ENCODE assay signal across 21 cellular contexts in the genomic region with DNA sequence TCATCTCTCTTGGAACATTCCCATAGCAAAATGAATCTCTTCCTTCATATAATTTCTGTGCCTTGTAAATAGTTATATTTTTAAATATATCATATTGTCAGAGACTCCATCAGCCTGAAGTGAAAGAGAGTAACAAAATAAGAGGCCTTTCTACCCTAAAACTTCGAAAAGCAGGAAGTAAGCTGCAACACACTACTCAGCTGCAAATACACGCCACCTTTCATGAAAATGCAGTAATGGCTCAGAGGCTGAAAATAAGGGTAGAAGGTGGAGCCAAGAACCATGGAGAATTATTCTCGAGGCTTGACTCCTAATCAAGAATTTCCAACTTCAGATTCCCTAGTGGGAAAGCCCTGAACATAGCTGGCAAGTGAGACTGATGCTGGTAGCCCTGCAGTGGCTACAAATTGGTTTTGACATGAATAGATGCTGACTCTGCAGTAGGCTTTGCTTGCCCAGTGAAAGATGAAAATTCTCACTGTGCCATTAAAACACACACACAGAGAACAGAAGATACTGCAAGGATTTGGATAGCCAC. TPM values are rescaled to one million over a fixed set of nuclear protein-coding genes. Genes with fewer than 3 reads are reported as not detected.
DNase-seq lines count a peak whose midpoint lies in the region; ATAC-seq and TF ChIP-seq lines count a peak whose summit lies in the region.
"Had no signal": no experiment of that assay in that cellular context is flagged by ENCODE, and none has a peak within 500 bp of the region (broad histone marks: within the 10 kb centered on the region; RNA-seq: fewer than 3 reads in every experiment).

No MANE protein-coding gene starts in this region.

- H3K4me3 Mint-ChIP-seq in activated CD4-positive, alpha-beta memory T cell treated with anti-CD3 and anti-CD28 coated beads for 36 hours = no peak overlapping the region
- H3K4me3 Mint-ChIP-seq in naive B cell = peak overlapping the region in 1 of 8 donors; percentile 3
- H3K4me3 Mint-ChIP-seq: brain, mesothelial cell of epicardium, type B pancreatic cell had no signal

- H3K9me3 Mint-ChIP-seq in activated CD4-positive, alpha-beta memory T cell treated with anti-CD3 and anti-CD28 coated beads for 36 hours = no peaks in the 10 kb centered on the region
- peaks cover 0 to 1% (median 0%) of the 10 kb centered on the region in 7 donors for H3K9me3 Mint-ChIP-seq in naive B cell
- H3K9me3 Mint-ChIP-seq: type B pancreatic cell had no signal

- H3K4me2 ChIP-seq in Loucy (ENCODE audit: low read depth, low read length, poor library complexity, severe bottlenecking) (peak overlapping the region; percentile 4), SK-N-SH (no peak overlapping the region)

- no peaks in the 10 kb centered on the region for H3K27me3 Mint-ChIP-seq in activated CD4-positive, alpha-beta memory T cell treated with anti-CD3 and anti-CD28 coated beads for 36 hours
- no peaks in the 10 kb centered on the region for H3K27me3 Mint-ChIP-seq in naive B cell
- H3K27me3 Mint-ChIP-seq: brain had no signal

- intact Hi-C loops in activated CD4-positive, alpha-beta memory T cell treated with anti-CD3 and anti-CD28 coated beads for 36 hours (cut with micrococcal nuclease) = no loop called here

- no peaks in the 10 kb centered on the region for H3K36me3 Mint-ChIP-seq in activated CD4-positive, alpha-beta memory T cell treated with anti-CD3 and anti-CD28 coated beads for 36 hours
- H3K36me3 Mint-ChIP-seq in naive B cell = peaks cover 0 to 4% of the 10 kb centered on the region in 2 donors
- H3K36me3 Mint-ChIP-seq: brain, mesothelial cell of epicardium, type B pancreatic cell had no signal

- 16% methylated on average over 3 of the region's 3 CpGs for WGBS in SK-N-SH (ENCODE audit: low lambda C conversion rate)

- TF ChIP-seq CTCF in Loucy (conservative IDR thresholded peaks at IDR 0.05; ENCODE audit: low read length) (no peak), SK-N-SH (IDR thresholded peaks at IDR 0.05) (no peak)

- H3K9ac ChIP-seq in Loucy (ENCODE audit: low read depth, low read length, poor library complexity, severe bottlenecking) (peak overlapping the region; percentile 54), SK-N-SH (no peak overlapping the region)

- no peaks in the 10 kb centered on the region for H3F3A ChIP-seq in Loucy (ENCODE audit: low read depth)
- no peaks in the 10 kb centered on the region for H3F3A ChIP-seq in SK-N-SH (replicated peaks; ENCODE audit: insufficient read depth)

- peak overlapping the region; percentile 74 for H3K27ac Mint-ChIP-seq in activated CD4-positive, alpha-beta memory T cell treated with anti-CD3 and anti-CD28 coated beads for 36 hours
- H3K27ac Mint-ChIP-seq in naive B cell = peak overlapping the region in 5 of 6 donors; percentile 12 to 91 (median 56)
- H3K27ac Mint-ChIP-seq: brain, mesothelial cell of epicardium, type B pancreatic cell had no signal

- CTCF ChIA-PET in activated CD4-positive, alpha-beta memory T cell treated with anti-CD3 and anti-CD28 coated beads for 36 hours (lab: Charles Lee) = no interaction called here
- CTCF ChIA-PET in SK-N-SH (lab: Yijun Ruan, JAX) = no interaction called here

- POLR2A ChIA-PET in activated CD4-positive, alpha-beta memory T cell treated with anti-CD3 and anti-CD28 coated beads for 36 hours (lab: Charles Lee) = no interaction called here
- POLR2A ChIA-PET in SK-N-SH (lab: Yijun Ruan, JAX) = interaction anchor here (0.6 kb wide), 1 partner anchor 15 kb away, joined by 3 read pairs; no protein-coding TSS in a partner anchor

- H3K36me3 ChIP-seq in Loucy (ENCODE audit: insufficient read depth, low read length) = no peaks in the 10 kb centered on the region
- H3K36me3 ChIP-seq in SK-N-SH (replicated peaks in 1 of 2; ENCODE audit: control insufficient read depth in 1 of 2, insufficient read depth in 2 of 2, low read length in 1 of 2) = no peaks in the 10 kb centered on the region
- H3K36me3 ChIP-seq: esophagus squamous epithelium, MG63 had no signal

- H3K79me2 ChIP-seq in Loucy (ENCODE audit: insufficient read depth, low read length) = no peaks in the 10 kb centered on the region
- H3K79me2 ChIP-seq in SK-N-SH (ENCODE audit: insufficient read depth) = no peaks in the 10 kb centered on the region

- H3K9me2 ChIP-seq in Loucy (replicated peaks; ENCODE audit: low read depth, low read length) = no peaks in the 10 kb centered on the region
- H3K9me2 ChIP-seq in SK-N-SH = no peaks in the 10 kb centered on the region

- H2AFZ ChIP-seq in Loucy (ENCODE audit: low read length) = peak overlapping the region; percentile 70
- no peak overlapping the region for H2AFZ ChIP-seq in SK-N-SH (ENCODE audit: low read depth)

- H3K27ac ChIP-seq in SK-N-SH (ENCODE audit: low read depth in 2 of 2, low read length in 1 of 2) = no peak overlapping the region
- H3K27ac ChIP-seq: esophagus squamous epithelium had no signal

- DNase-seq in SIG-M5 treated with dmso at 0.1 percent for 504 hours (lab: John Stamatoyannopoulos, UW; ENCODE audit: unreplicated experiment) = peak; percentile 27
- no peak for DNase-seq in SIG-M5 (lab: John Stamatoyannopoulos, UW)
- DNase-seq in activated CD4-positive, alpha-beta memory T cell treated with anti-CD3 and anti-CD28 coated beads for 36 hours = no peak
- no peak for DNase-seq in naive B cell
- no peak for DNase-seq in SK-N-SH
- DNase-seq in OCI-M1 (lab: John Stamatoyannopoulos, UW) = no peak
- DNase-seq in NCI-H1694 (lab: John Stamatoyannopoulos, UW) = no peak
- DNase-seq: 8988T; activated effector memory CD4-positive, alpha-beta T cell treated with Interleukin-2 at 50 U/mL for 16 hours; esophagus squamous epithelium; head of caudate nucleus; MG63; NCI-H2081 treated with DMSO at 0.1 percent for 48 hours; NCI-H748 treated with DMSO at 0.1 percent for 48 hours; stimulated activated CD4-positive, alpha-beta T cell treated with anti-CD3 and anti-CD28 coated beads, Interleukin-4, amount 100 ng/mL, for 4 hours; T-helper 9 cell had no signal

- no peak overlapping the region for H3K4me3 ChIP-seq in Loucy (ENCODE audit: low read length, poor library complexity, severe bottlenecking)
- H3K4me3 ChIP-seq in SK-N-SH (ENCODE audit: low read depth in 2 of 2, low read length in 1 of 2) = no peak overlapping the region
- H3K4me3 ChIP-seq: esophagus squamous epithelium, MG63 had no signal

- H3K9me3 ChIP-seq in Loucy (ENCODE audit: insufficient read depth, low read depth, low read length) = no peaks in the 10 kb centered on the region
- no peaks in the 10 kb centered on the region for H3K9me3 ChIP-seq in SK-N-SH
- H3K9me3 ChIP-seq: esophagus squamous epithelium, MG63 had no signal

- peaks cover 66% of the 10 kb centered on the region for H3K4me1 ChIP-seq in Loucy (ENCODE audit: insufficient read depth, low read length, poor library complexity, severe bottlenecking)
- H3K4me1 ChIP-seq in SK-N-SH (ENCODE audit: control insufficient read depth in 1 of 2, insufficient read depth in 2 of 2, low read depth in 1 of 2, low read length in 1 of 2) = no peaks in the 10 kb centered on the region
- H3K4me1 ChIP-seq: esophagus squamous epithelium had no signal

- no peak for TF ChIP-seq RAD21 in SK-N-SH (IDR thresholded peaks at IDR 0.05; ENCODE audit: low read length)

- ATAC-seq in naive B cell (ENCODE audit: low read depth in 2 of 2) = peak; percentile 72 to 77

- H3K4me1 Mint-ChIP-seq in activated CD4-positive, alpha-beta memory T cell treated with anti-CD3 and anti-CD28 coated beads for 36 hours (ENCODE audit: low read depth) = peaks cover 49% of the 10 kb centered on the region
- H3K4me1 Mint-ChIP-seq in naive B cell = peaks cover 31 to 43% (median 33%) of the 10 kb centered on the region in 3 donors
- H3K4me1 Mint-ChIP-seq: brain had no signal

- H3K27me3 ChIP-seq in Loucy (ENCODE audit: insufficient read depth, low read length, poor library complexity, severe bottlenecking) (no peaks in the 10 kb centered on the region), SK-N-SH (ENCODE audit: insufficient read depth) (no peaks in the 10 kb centered on the region; the same call in 1 of the 2 replicates)
- H3K27me3 ChIP-seq: esophagus squamous epithelium had no signal

- H4K20me1 ChIP-seq in Loucy (ENCODE audit: insufficient read depth, low read length, poor library complexity, severe bottlenecking) (no peaks in the 10 kb centered on the region), SK-N-SH (ENCODE audit: insufficient read depth) (no peaks in the 10 kb centered on the region)

- no peak for TF ChIP-seq EP300 in SK-N-SH (IDR thresholded peaks at IDR 0.05; ENCODE audit: borderline replicate concordance in 1 of 2, low read depth in 1 of 2, low read length in 1 of 2)

TF ChIP-seq in SK-N-SH, 30 proteins besides CTCF, POLR2A, EP300 and RAD21:
- no peak for TF ChIP-seq GABPA (IDR thresholded peaks at IDR 0.05; ENCODE audit: low read depth)
- TF ChIP-seq, protein P1, sequence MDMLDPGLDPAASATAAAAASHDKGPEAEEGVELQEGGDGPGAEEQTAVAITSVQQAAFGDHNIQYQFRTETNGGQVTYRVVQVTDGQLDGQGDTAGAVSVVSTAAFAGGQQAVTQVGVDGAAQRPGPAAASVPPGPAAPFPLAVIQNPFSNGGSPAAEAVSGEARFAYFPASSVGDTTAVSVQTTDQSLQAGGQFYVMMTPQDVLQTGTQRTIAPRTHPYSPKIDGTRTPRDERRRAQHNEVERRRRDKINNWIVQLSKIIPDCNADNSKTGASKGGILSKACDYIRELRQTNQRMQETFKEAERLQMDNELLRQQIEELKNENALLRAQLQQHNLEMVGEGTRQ (IDR thresholded peaks at IDR 0.05; ENCODE audit: borderline replicate concordance, low read depth, low read length) = no peak
- TF ChIP-seq, protein P2, sequence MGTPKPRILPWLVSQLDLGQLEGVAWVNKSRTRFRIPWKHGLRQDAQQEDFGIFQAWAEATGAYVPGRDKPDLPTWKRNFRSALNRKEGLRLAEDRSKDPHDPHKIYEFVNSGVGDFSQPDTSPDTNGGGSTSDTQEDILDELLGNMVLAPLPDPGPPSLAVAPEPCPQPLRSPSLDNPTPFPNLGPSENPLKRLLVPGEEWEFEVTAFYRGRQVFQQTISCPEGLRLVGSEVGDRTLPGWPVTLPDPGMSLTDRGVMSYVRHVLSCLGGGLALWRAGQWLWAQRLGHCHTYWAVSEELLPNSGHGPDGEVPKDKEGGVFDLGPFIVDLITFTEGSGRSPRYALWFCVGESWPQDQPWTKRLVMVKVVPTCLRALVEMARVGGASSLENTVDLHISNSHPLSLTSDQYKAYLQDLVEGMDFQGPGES (IDR thresholded peaks at IDR 0.05; ENCODE audit: low read depth, low read length) = no peak

RNA-seq across cellular contexts. Expression of gene PTGER4, which starts 30.2 kb away (rescaled TPM):
- total RNA-seq in activated CD4-positive, alpha-beta memory T cell treated with anti-CD3 and anti-CD28 coated beads for 36 hours = 10 to 100 TPM; 53.7 to 59.9 TPM
- polyA plus RNA-seq in naive B cell (ENCODE audit: low read depth in 6 of 6) (10 to 100 TPM; 21.4 to 66.3 (median 38.7) TPM), SK-N-SH (2012; rRNA removed) (0.06 TPM in 1 of 2 replicates, not detected in the other)
- not detected in 2 replicates for polyA plus RNA-seq in SK-N-SH (2012; cell fraction: cytosol; rRNA removed)
- not detected in 2 replicates for polyA plus RNA-seq in SK-N-SH (2012; cell fraction: nucleus; rRNA removed)
- total RNA-seq: G401 had no signal

Comparison
In these comparisons a context has a peak if more than half of its experiments do, and no peak if none do; other contexts are left out.
1. RNA of gene PTGER4, which starts 30.2 kb away (polyA plus RNA-seq): 21.4 to 66.3 TPM in naive B cell; 0.06 TPM in SK-N-SH; every median in the first group is over 10 times any median in the second.